8 cellular contexts compared by ENCODE assay signal in the genomic region with DNA sequence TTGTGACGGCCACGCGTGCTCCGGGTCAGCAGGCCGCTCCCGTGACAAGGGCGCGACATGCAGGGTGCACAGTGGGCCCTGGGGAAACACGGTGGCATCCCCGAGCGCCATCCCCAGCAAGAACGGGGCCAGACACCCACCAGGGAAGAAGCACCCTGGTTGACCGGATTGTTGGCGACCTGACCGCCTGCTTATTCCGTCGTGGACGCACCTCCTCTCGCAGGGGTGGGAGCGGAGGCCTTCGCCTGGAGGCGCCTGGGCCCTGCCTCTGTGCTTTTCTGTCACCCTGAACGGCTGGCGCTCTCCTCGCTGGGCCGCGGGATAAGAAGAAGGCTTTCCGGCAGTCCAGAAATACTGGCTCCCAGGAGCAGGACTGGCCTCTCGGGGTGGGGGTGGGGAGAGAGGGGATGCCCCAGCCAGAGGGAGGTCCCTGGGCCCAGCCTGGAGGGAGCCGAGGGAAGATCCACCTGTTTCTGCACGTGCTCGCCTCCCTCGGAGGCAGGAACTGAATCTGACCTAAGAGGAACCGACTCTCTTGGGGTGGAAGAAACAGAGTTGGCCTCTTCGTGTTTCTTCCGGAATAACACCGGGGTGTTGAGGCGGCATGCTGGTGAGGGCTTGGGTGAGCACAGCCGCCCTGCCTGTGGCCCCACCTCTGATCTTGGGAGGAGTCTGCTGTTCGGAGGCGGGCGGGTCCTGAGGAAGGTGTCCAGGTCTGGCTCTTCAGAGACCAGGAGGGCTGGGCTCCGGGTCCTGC.
DNase-seq lines count a peak whose midpoint lies in the region; ATAC-seq, FAIRE-seq and TF ChIP-seq lines count a peak whose summit lies in the region.
"Not testable (repeated sequence)": the region's sequence is repeated elsewhere in the genome, so short reads cannot be mapped to it uniquely, and the experiment has no call there.

No MANE protein-coding gene starts in this region.

- intact Hi-C loops in CD8-positive, alpha-beta T cell (cut with DNase I, micrococcal nuclease); body of pancreas (cut with DNase I); kidney (cut with DNase I): not testable (repeated sequence)

- H3K4me2 ChIP-seq in neural progenitor cell: not testable (repeated sequence)

- not testable (repeated sequence) for TF ChIP-seq EP300 in suprapubic skin (IDR thresholded peaks at IDR 0.05)

- not testable (repeated sequence) for H3K4me3 Mint-ChIP-seq in CD8-positive, alpha-beta T cell; neural progenitor cell

- POLR2A ChIA-PET in CD8-positive, alpha-beta T cell (lab: Charles Lee): not testable (repeated sequence)

- H3K27me3 Mint-ChIP-seq in CD8-positive, alpha-beta T cell (ENCODE audit: low read depth); neural progenitor cell (ENCODE audit: insufficient read depth, low read depth): not testable (repeated sequence)

- not testable (repeated sequence) for H3K36me3 Mint-ChIP-seq in CD8-positive, alpha-beta T cell; neural progenitor cell

- not testable (repeated sequence) for TF ChIP-seq CTCF in CD8-positive, alpha-beta T cell (IDR thresholded peaks at IDR 0.05); body of pancreas (IDR thresholded peaks at IDR 0.05); kidney (IDR thresholded peaks at IDR 0.05; ENCODE audit: borderline replicate concordance, extremely low read depth, insufficient read depth); neural progenitor cell (IDR thresholded peaks at IDR 0.05); suprapubic skin (IDR thresholded peaks at IDR 0.05)

- not testable (repeated sequence) for H2AFZ ChIP-seq in neural progenitor cell (replicated peaks)

- not testable (repeated sequence) for H3F3A ChIP-seq in neural progenitor cell (ENCODE audit: low read depth)

- not testable (repeated sequence) for TF ChIP-seq POLR2A in body of pancreas (IDR thresholded peaks at IDR 0.05); suprapubic skin (IDR thresholded peaks at IDR 0.05)

- H3K27ac Mint-ChIP-seq in CD8-positive, alpha-beta T cell; neural progenitor cell: not testable (repeated sequence)

- 77% methylated on average over 23 of the region's 43 CpGs; no CpG with 5 or more reads in 1 of the 2 donors for WGBS in body of pancreas, 2 donors
- WGBS in suprapubic skin: no CpG with 5 or more reads among the region's 43 CpGs

- not testable (repeated sequence) for H3K36me3 ChIP-seq in CD8-positive, alpha-beta T cell (ENCODE audit: insufficient read depth, low read length); body of pancreas (replicated peaks in 1 of 2; ENCODE audit: insufficient read depth in 1 of 2, low read depth in 2 of 2); kidney (ENCODE audit: control insufficient read depth in 1 of 2, insufficient read depth in 2 of 2, low read length in 2 of 2); neural progenitor cell; suprapubic skin

- CTCF ChIA-PET in CD8-positive, alpha-beta T cell (lab: Charles Lee): not testable (repeated sequence)

- not testable (repeated sequence) for H3K4me1 ChIP-seq in CD8-positive, alpha-beta T cell (ENCODE audit: insufficient read depth, low read length); body of pancreas; kidney (ENCODE audit: control insufficient read depth in 1 of 2, insufficient read depth in 1 of 2, low read depth in 1 of 2, low read length in 2 of 2); neural progenitor cell; suprapubic skin

- H3K9me3 Mint-ChIP-seq in CD8-positive, alpha-beta T cell; neural progenitor cell: not testable (repeated sequence)

- not testable (repeated sequence) for H4K20me1 ChIP-seq in neural progenitor cell (ENCODE audit: low read depth)

- FAIRE-seq in kidney (lab: Jason Lieb, UNC): not testable (repeated sequence)

- H3K27me3 ChIP-seq in CD8-positive, alpha-beta T cell (ENCODE audit: insufficient read depth, low read length); body of pancreas; neural progenitor cell; suprapubic skin: not testable (repeated sequence)

- H3K4me1 Mint-ChIP-seq in CD8-positive, alpha-beta T cell (ENCODE audit: low read depth); neural progenitor cell: not testable (repeated sequence)

- H3K9me3 ChIP-seq in CD8-positive, alpha-beta T cell (ENCODE audit: low read length); body of pancreas; kidney (ENCODE audit: control insufficient read depth in 1 of 2, low read length in 2 of 2); neural progenitor cell (ENCODE audit: low read depth); suprapubic skin: not testable (repeated sequence)

- DNase-seq in CD8-positive, alpha-beta T cell: not testable (repeated sequence)
- DNase-seq in body of pancreas: peak in 3 of 4 donors; percentile 2 to 7 (median 6)
- peak; percentile 73 for DNase-seq in kidney
- DNase-seq in neural progenitor cell (ENCODE audit: low spot score): peak; percentile 1
- DNase-seq in suprapubic skin (ENCODE audit: low spot score in 2 of 2): peak; percentile 55 to 66

- H3K27ac ChIP-seq in CD8-positive, alpha-beta T cell (ENCODE audit: low read depth, low read length); body of pancreas; kidney (ENCODE audit: low read depth in 2 of 2, low read length in 2 of 2); neural progenitor cell: not testable (repeated sequence)
- peak overlapping the region; percentile 34 for H3K27ac ChIP-seq in suprapubic skin

- H3K4me3 ChIP-seq in CD8-positive, alpha-beta T cell (ENCODE audit: low read depth, low read length); body of pancreas; kidney (ENCODE audit: low read length in 2 of 2); neural progenitor cell; suprapubic skin: not testable (repeated sequence)

- H3K9ac ChIP-seq in kidney (ENCODE audit: low read length in 2 of 2); neural progenitor cell: not testable (repeated sequence)

- ATAC-seq in CD8-positive, alpha-beta T cell: peak; percentile 43
- ATAC-seq in GM21619 (IDR thresholded peaks at IDR 0.05; ENCODE audit: unreplicated experiment): peak; percentile 56
- peak; percentile 72 for ATAC-seq in HG03354 (IDR thresholded peaks at IDR 0.05; ENCODE audit: poor library complexity, severe bottlenecking, unreplicated experiment)
- peak; percentile 68 to 76 for ATAC-seq in activated CD4-positive, CD25-positive, alpha-beta regulatory T cell treated with anti-CD3 and anti-CD28 coated beads, Interleukin-2, amount 50 U/mL, for 24 hours
- not testable (repeated sequence) for ATAC-seq in body of pancreas

- H3K79me2 ChIP-seq in neural progenitor cell (ENCODE audit: low read depth): not testable (repeated sequence)
